1 cellular context compared by ENCODE assay signal in the genomic region with DNA sequence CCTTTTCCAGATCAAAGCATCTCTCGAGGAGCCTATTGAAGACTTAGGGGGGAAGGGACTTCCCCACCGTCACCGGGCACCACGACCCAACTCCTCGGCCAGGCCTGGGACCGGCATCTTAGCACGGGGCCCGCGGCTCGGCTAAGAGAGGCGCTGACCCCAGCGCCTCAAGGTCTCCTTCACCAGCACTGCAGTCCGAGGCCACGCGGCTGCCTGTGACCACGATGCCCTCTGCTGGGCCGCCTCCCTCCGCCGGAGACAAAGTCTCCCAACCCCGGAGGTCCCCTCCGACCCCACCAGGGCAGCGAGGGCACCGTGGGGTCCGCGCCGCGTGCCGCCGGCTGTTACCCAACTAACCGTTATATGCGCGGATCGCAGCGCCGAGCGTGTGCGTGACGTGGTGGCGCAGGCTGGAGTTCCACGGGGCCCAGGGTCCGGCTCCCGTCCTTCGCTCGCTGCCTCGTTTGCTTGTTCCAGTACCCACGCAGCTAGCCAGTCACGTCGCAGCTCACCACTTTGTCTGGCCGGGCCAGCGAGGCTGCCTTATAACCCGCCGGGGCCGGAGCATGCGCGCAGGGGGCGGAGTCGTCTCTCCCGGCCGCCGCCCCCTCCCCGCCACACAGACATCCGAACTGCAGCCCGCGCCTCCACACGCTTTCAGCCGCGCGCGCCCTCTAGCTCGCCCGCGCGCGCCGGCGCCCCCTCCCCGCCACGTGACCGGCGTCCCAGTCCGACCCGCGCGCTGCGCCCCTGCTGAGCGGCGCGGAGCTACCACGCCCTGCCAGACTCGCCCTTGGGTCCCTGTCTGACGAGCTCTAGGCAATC.
TF ChIP-seq lines count a peak whose summit lies in the region.

A gene with protein sequence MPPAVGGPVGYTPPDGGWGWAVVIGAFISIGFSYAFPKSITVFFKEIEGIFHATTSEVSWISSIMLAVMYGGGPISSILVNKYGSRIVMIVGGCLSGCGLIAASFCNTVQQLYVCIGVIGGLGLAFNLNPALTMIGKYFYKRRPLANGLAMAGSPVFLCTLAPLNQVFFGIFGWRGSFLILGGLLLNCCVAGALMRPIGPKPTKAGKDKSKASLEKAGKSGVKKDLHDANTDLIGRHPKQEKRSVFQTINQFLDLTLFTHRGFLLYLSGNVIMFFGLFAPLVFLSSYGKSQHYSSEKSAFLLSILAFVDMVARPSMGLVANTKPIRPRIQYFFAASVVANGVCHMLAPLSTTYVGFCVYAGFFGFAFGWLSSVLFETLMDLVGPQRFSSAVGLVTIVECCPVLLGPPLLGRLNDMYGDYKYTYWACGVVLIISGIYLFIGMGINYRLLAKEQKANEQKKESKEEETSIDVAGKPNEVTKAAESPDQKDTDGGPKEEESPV (minus strand): TSS at position 519 of the 825 bp plus-strand sequence. CDS start 26,888 bp downstream, outside the sequence.

TF ChIP-seq in K562, 482 proteins besides CTCF, POLR2A, EP300 and RAD21 (continued from another document and continues in another):
- TF ChIP-seq MIER1 (IDR thresholded peaks at IDR 0.05; ENCODE audit: low read depth) (no peak), ZNF184 (CRISPR knock-in tag; IDR thresholded peaks at IDR 0.05) (no peak), HNRNPL (IDR thresholded peaks at IDR 0.05; ENCODE audit: low read depth, low read length) (peak; percentile 95), RCOR1 (IDR thresholded peaks at IDR 0.05; ENCODE audit: borderline replicate concordance in 1 of 2, low read depth in 2 of 2, low read length in 2 of 2) (peak in 1 of 2 experiments; percentile 85; a peak in 2 of 4 replicates), CEBPB (tag; IDR thresholded peaks at IDR 0.05) (no peak), ZNF785 (CRISPR knock-in tag; IDR thresholded peaks at IDR 0.05) (no peak), KLF1 (tag; IDR thresholded peaks at IDR 0.05) (peak; percentile 91), POLR3G (IDR thresholded peaks at IDR 0.05; ENCODE audit: extremely low read depth, insufficient read length, insufficient replicate concordance) (no peak), NR1H2 (CRISPR knock-in tag; IDR thresholded peaks at IDR 0.05) (no peak), NRF1 (conservative IDR thresholded peaks at IDR 0.05 in 1 of 2, IDR thresholded peaks at IDR 0.05 in 1 of 2) (peak; percentile 98), PCBP2 (IDR thresholded peaks at IDR 0.05; ENCODE audit: low read depth, low read length, poor library complexity, severe bottlenecking) (no peak), RBM22 (IDR thresholded peaks at IDR 0.05; ENCODE audit: low read depth, low read length, poor library complexity, severe bottlenecking) (peak; percentile 97), PHB (CRISPR knock-in tag; IDR thresholded peaks at IDR 0.05) (no peak), ARID2 (IDR thresholded peaks at IDR 0.05) (peak; percentile 75), HDAC6 (IDR thresholded peaks at IDR 0.05; ENCODE audit: low read depth, low read length) (0 out of 2 replicates have a peak, but pooled peaks have one; percentile 61), ZKSCAN3 (CRISPR knock-in tag; IDR thresholded peaks at IDR 0.05) (no peak), ZBTB1 (CRISPR knock-in tag; IDR thresholded peaks at IDR 0.05; ENCODE audit: borderline replicate concordance, low read depth) (peak; percentile 84; the same call in 1 of the 2 replicates), PYGO2 (tag; IDR thresholded peaks at IDR 0.05) (no peak), CBX8 (IDR thresholded peaks at IDR 0.05; ENCODE audit: borderline replicate concordance, extremely low read depth, low read depth, low read length, poor library complexity, severe bottlenecking) (no peak), ZNF3 (CRISPR knock-in tag; IDR thresholded peaks at IDR 0.05) (no peak), ARID1B (IDR thresholded peaks at IDR 0.05) (peak; percentile 46)
- TF ChIP-seq, protein P1, sequence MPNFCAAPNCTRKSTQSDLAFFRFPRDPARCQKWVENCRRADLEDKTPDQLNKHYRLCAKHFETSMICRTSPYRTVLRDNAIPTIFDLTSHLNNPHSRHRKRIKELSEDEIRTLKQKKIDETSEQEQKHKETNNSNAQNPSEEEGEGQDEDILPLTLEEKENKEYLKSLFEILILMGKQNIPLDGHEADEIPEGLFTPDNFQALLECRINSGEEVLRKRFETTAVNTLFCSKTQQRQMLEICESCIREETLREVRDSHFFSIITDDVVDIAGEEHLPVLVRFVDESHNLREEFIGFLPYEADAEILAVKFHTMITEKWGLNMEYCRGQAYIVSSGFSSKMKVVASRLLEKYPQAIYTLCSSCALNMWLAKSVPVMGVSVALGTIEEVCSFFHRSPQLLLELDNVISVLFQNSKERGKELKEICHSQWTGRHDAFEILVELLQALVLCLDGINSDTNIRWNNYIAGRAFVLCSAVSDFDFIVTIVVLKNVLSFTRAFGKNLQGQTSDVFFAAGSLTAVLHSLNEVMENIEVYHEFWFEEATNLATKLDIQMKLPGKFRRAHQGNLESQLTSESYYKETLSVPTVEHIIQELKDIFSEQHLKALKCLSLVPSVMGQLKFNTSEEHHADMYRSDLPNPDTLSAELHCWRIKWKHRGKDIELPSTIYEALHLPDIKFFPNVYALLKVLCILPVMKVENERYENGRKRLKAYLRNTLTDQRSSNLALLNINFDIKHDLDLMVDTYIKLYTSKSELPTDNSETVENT (CRISPR knock-in tag; IDR thresholded peaks at IDR 0.05): peak; percentile 65
- TF ChIP-seq, protein P2, sequence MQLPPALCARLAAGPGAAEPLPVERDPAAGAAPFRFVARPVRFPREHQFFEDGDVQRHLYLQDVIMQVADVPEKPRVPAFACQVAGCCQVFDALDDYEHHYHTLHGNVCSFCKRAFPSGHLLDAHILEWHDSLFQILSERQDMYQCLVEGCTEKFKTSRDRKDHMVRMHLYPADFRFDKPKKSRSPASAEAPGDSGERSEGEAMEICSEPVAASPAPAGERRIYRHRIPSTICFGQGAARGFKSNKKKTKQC (CRISPR knock-in tag; IDR thresholded peaks at IDR 0.05): peak; percentile 96
- TF ChIP-seq, protein P3, sequence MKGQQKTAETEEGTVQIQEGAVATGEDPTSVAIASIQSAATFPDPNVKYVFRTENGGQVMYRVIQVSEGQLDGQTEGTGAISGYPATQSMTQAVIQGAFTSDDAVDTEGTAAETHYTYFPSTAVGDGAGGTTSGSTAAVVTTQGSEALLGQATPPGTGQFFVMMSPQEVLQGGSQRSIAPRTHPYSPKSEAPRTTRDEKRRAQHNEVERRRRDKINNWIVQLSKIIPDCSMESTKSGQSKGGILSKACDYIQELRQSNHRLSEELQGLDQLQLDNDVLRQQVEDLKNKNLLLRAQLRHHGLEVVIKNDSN (CRISPR knock-in tag; IDR thresholded peaks at IDR 0.05): peak; percentile 94
- TF ChIP-seq, protein P4, sequence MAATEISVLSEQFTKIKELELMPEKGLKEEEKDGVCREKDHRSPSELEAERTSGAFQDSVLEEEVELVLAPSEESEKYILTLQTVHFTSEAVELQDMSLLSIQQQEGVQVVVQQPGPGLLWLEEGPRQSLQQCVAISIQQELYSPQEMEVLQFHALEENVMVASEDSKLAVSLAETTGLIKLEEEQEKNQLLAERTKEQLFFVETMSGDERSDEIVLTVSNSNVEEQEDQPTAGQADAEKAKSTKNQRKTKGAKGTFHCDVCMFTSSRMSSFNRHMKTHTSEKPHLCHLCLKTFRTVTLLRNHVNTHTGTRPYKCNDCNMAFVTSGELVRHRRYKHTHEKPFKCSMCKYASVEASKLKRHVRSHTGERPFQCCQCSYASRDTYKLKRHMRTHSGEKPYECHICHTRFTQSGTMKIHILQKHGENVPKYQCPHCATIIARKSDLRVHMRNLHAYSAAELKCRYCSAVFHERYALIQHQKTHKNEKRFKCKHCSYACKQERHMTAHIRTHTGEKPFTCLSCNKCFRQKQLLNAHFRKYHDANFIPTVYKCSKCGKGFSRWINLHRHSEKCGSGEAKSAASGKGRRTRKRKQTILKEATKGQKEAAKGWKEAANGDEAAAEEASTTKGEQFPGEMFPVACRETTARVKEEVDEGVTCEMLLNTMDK (IDR thresholded peaks at IDR 0.05; ENCODE audit: borderline replicate concordance, insufficient read depth, low read depth, low read length, poor library complexity, severe bottlenecking): peak; percentile 76
- TF ChIP-seq, protein P5, sequence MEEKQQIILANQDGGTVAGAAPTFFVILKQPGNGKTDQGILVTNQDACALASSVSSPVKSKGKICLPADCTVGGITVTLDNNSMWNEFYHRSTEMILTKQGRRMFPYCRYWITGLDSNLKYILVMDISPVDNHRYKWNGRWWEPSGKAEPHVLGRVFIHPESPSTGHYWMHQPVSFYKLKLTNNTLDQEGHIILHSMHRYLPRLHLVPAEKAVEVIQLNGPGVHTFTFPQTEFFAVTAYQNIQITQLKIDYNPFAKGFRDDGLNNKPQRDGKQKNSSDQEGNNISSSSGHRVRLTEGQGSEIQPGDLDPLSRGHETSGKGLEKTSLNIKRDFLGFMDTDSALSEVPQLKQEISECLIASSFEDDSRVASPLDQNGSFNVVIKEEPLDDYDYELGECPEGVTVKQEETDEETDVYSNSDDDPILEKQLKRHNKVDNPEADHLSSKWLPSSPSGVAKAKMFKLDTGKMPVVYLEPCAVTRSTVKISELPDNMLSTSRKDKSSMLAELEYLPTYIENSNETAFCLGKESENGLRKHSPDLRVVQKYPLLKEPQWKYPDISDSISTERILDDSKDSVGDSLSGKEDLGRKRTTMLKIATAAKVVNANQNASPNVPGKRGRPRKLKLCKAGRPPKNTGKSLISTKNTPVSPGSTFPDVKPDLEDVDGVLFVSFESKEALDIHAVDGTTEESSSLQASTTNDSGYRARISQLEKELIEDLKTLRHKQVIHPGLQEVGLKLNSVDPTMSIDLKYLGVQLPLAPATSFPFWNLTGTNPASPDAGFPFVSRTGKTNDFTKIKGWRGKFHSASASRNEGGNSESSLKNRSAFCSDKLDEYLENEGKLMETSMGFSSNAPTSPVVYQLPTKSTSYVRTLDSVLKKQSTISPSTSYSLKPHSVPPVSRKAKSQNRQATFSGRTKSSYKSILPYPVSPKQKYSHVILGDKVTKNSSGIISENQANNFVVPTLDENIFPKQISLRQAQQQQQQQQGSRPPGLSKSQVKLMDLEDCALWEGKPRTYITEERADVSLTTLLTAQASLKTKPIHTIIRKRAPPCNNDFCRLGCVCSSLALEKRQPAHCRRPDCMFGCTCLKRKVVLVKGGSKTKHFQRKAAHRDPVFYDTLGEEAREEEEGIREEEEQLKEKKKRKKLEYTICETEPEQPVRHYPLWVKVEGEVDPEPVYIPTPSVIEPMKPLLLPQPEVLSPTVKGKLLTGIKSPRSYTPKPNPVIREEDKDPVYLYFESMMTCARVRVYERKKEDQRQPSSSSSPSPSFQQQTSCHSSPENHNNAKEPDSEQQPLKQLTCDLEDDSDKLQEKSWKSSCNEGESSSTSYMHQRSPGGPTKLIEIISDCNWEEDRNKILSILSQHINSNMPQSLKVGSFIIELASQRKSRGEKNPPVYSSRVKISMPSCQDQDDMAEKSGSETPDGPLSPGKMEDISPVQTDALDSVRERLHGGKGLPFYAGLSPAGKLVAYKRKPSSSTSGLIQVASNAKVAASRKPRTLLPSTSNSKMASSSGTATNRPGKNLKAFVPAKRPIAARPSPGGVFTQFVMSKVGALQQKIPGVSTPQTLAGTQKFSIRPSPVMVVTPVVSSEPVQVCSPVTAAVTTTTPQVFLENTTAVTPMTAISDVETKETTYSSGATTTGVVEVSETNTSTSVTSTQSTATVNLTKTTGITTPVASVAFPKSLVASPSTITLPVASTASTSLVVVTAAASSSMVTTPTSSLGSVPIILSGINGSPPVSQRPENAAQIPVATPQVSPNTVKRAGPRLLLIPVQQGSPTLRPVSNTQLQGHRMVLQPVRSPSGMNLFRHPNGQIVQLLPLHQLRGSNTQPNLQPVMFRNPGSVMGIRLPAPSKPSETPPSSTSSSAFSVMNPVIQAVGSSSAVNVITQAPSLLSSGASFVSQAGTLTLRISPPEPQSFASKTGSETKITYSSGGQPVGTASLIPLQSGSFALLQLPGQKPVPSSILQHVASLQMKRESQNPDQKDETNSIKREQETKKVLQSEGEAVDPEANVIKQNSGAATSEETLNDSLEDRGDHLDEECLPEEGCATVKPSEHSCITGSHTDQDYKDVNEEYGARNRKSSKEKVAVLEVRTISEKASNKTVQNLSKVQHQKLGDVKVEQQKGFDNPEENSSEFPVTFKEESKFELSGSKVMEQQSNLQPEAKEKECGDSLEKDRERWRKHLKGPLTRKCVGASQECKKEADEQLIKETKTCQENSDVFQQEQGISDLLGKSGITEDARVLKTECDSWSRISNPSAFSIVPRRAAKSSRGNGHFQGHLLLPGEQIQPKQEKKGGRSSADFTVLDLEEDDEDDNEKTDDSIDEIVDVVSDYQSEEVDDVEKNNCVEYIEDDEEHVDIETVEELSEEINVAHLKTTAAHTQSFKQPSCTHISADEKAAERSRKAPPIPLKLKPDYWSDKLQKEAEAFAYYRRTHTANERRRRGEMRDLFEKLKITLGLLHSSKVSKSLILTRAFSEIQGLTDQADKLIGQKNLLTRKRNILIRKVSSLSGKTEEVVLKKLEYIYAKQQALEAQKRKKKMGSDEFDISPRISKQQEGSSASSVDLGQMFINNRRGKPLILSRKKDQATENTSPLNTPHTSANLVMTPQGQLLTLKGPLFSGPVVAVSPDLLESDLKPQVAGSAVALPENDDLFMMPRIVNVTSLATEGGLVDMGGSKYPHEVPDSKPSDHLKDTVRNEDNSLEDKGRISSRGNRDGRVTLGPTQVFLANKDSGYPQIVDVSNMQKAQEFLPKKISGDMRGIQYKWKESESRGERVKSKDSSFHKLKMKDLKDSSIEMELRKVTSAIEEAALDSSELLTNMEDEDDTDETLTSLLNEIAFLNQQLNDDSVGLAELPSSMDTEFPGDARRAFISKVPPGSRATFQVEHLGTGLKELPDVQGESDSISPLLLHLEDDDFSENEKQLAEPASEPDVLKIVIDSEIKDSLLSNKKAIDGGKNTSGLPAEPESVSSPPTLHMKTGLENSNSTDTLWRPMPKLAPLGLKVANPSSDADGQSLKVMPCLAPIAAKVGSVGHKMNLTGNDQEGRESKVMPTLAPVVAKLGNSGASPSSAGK (IDR thresholded peaks at IDR 0.05): peak; percentile 99
- TF ChIP-seq, protein P6, sequence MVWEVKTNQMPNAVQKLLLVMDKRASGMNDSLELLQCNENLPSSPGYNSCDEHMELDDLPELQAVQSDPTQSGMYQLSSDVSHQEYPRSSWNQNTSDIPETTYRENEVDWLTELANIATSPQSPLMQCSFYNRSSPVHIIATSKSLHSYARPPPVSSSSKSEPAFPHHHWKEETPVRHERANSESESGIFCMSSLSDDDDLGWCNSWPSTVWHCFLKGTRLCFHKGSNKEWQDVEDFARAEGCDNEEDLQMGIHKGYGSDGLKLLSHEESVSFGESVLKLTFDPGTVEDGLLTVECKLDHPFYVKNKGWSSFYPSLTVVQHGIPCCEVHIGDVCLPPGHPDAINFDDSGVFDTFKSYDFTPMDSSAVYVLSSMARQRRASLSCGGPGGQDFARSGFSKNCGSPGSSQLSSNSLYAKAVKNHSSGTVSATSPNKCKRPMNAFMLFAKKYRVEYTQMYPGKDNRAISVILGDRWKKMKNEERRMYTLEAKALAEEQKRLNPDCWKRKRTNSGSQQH (CRISPR knock-in tag; IDR thresholded peaks at IDR 0.05): no peak
